Comparison of ENCODE assay signal across 40 cellular contexts in the genomic region with DNA sequence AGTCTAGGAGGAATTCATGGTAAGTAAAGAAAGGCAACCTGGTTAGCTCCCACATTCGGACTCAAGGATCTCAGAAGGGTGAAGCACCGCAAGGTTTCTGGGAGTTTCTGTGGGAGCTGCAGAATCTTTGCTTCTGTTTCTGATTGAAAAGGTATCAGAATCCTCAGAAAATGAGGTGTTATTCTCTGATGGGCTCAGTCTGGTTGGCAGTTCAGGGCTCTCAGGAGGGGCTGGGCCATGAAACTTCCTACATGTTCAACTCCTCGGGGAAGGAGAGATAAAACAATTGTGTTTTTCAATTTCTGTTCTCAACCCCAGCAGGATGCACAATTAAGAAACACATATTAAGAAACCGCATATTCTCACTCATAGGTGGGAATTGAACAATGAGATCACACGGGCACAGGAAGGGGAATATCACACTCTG. TPM values are rescaled to one million over a fixed set of nuclear protein-coding genes. Genes with fewer than 3 reads are reported as not detected.
DNase-seq lines count a peak whose midpoint lies in the region; ATAC-seq, FAIRE-seq and TF ChIP-seq lines count a peak whose summit lies in the region.
"Had no signal": no experiment of that assay in that cellular context is flagged by ENCODE, and none has a peak within 500 bp of the region (broad histone marks: within the 10 kb centered on the region; RNA-seq: fewer than 3 reads in every experiment).

No MANE protein-coding gene starts in this region.

- H3K79me2 ChIP-seq in hepatocyte: no peaks in the 10 kb centered on the region

- no peaks in the 10 kb centered on the region for H3K4me1 Mint-ChIP-seq in natural killer cell treated with Interleukin-12 subunit alpha and Interleukin-12 subunit beta and Interleukin-15 and Interleukin-18, amount 100 ng/mL, for 72 hours (ENCODE audit: low read depth in 2 of 2)
- no peaks in the 10 kb centered on the region for H3K4me1 Mint-ChIP-seq in natural killer cell
- H3K4me1 Mint-ChIP-seq in CD4-positive, alpha-beta T cell (ENCODE audit: low read depth): no peaks in the 10 kb centered on the region
- H3K4me1 Mint-ChIP-seq: activated naive CD8-positive, alpha-beta T cell treated with anti-CD3 and anti-CD28 coated beads, Interleukin-2, amount 10 ng/mL, durations not matched to agents 7 days and 5 days had no signal

- H3K9me3 Mint-ChIP-seq in natural killer cell treated with Interleukin-12 subunit alpha and Interleukin-12 subunit beta and Interleukin-15 and Interleukin-18, amount 100 ng/mL, for 72 hours: no peaks in the 10 kb centered on the region
- H3K9me3 Mint-ChIP-seq in natural killer cell: no peaks in the 10 kb centered on the region
- no peaks in the 10 kb centered on the region for H3K9me3 Mint-ChIP-seq in CD4-positive, alpha-beta T cell
- H3K9me3 Mint-ChIP-seq: activated naive CD8-positive, alpha-beta T cell treated with anti-CD3 and anti-CD28 coated beads, Interleukin-2, amount 10 ng/mL, durations not matched to agents 7 days and 5 days; T-helper 1 cell treated with Interleukin-12 subunit alpha and Interleukin-12 subunit beta and Interleukin-4 antibody, amounts not matched to agents 30 μg/mL and 1 μg/mL, for 36 hours had no signal

- WGBS in hepatocyte (ENCODE audit: low lambda C conversion rate, missing lambda C conversion rate): 84% methylated on average over 5 of the region's 5 CpGs
- 82 to 84% (median 84%) methylated on average over 5 of the region's 5 CpGs for WGBS in small intestine, 3 donors

- ATAC-seq in natural killer cell treated with Interleukin-12 subunit alpha and Interleukin-12 subunit beta and Interleukin-15 and Interleukin-18, amount 100 ng/mL, for 72 hours: no peak
- ATAC-seq in natural killer cell: no peak
- ATAC-seq in RWPE2 (ENCODE audit: low read depth): no peak
- no peak for ATAC-seq in CD4-positive, alpha-beta T cell (ENCODE audit: poor library complexity)
- no peak for ATAC-seq in GM19324 (IDR thresholded peaks at IDR 0.05; ENCODE audit: low FRiP score, unreplicated experiment)
- ATAC-seq: A549, gastroesophageal sphincter, mucosa of descending colon had no signal

- H3K27me3 ChIP-seq in RWPE2 (ENCODE audit: insufficient read depth, poor library complexity, severe bottlenecking) (no peaks in the 10 kb centered on the region), hepatocyte (no peaks in the 10 kb centered on the region), vagina (no peaks in the 10 kb centered on the region), small intestine (ENCODE audit: control insufficient read depth in 2 of 2, insufficient read depth in 2 of 2, low read length in 2 of 2) (no peaks in the 10 kb centered on the region)
- no peaks in the 10 kb centered on the region for H3K27me3 ChIP-seq in CD4-positive, alpha-beta T cell (ENCODE audit: control insufficient read depth, insufficient read depth, low read length)
- H3K27me3 ChIP-seq: ascending aorta, gastroesophageal sphincter, ovary, Peyer's patch, stomach, tibial nerve had no signal

- no peak overlapping the region for H3K4me3 Mint-ChIP-seq in natural killer cell treated with Interleukin-12 subunit alpha and Interleukin-12 subunit beta and Interleukin-15 and Interleukin-18, amount 100 ng/mL, for 72 hours
- no peak overlapping the region for H3K4me3 Mint-ChIP-seq in natural killer cell
- H3K4me3 Mint-ChIP-seq in CD4-positive, alpha-beta T cell: no peak overlapping the region
- H3K4me3 Mint-ChIP-seq: activated naive CD8-positive, alpha-beta T cell treated with anti-CD3 and anti-CD28 coated beads, Interleukin-2, amount 10 ng/mL, durations not matched to agents 7 days and 5 days; T-helper 1 cell treated with Interleukin-12 subunit alpha and Interleukin-12 subunit beta and Interleukin-4 antibody, amounts not matched to agents 30 μg/mL and 1 μg/mL, for 36 hours had no signal

- peak; percentile 60 for DNase-seq in natural killer cell treated with Interleukin-12 subunit alpha and Interleukin-12 subunit beta and Interleukin-15 and Interleukin-18, amount 100 ng/mL, for 72 hours (ENCODE audit: low spot score)
- DNase-seq in natural killer cell (no peak), RWPE2 (ENCODE audit: low spot score) (peak; percentile 21), hepatocyte (ENCODE audit: low spot score) (peak; percentile 3), vagina (ENCODE audit: extremely low spot score in 2 of 2) (peak; percentile 49 to 93), small intestine (no peak)
- DNase-seq in CD4-positive, alpha-beta T cell: no peak
- DNase-seq: activated CD4-positive, alpha-beta T cell treated with anti-CD3 and anti-CD28 coated beads for 4 hours; activated effector memory CD4-positive, alpha-beta T cell treated with anti-CD3 and anti-CD28 coated beads, Interleukin-2, amount 50 U/mL, for 16 hours; activated naive CD8-positive, alpha-beta T cell treated with anti-CD3 and anti-CD28 coated beads, Interleukin-2, amount 10 ng/mL, durations not matched to agents 7 days and 5 days; activated T-cell treated with anti-CD3 and anti-CD28 coated beads, Interleukin-2, amount 50 U/mL, for 1 hour; caudate nucleus; GF-D8; hippocampal formation; mucosa of descending colon; NCI-H1092 treated with DMSO at 0.1 percent for 48 hours; NCI-H187; NCI-H2171 treated with DMSO at 0.1 percent for 48 hours; NCI-H524; ovary; retina; stimulated activated CD4-positive, alpha-beta T cell treated with anti-CD3 and anti-CD28 coated beads, Interleukin-1b, Interleukin-23, amount 100 ng/mL, for 48 hours; stimulated activated CD8-positive, alpha-beta memory T cell treated with anti-CD3 and anti-CD28 coated beads, Interleukin-4, amount 100 ng/mL, for 48 hours; stomach had no signal

- TF ChIP-seq CTCF in natural killer cell (IDR thresholded peaks at IDR 0.05): no peak
- TF ChIP-seq CTCF in RWPE2 (IDR thresholded peaks at IDR 0.05; ENCODE audit: poor library complexity, severe bottlenecking): no peak
- TF ChIP-seq CTCF in hepatocyte (IDR thresholded peaks at IDR 0.05; ENCODE audit: poor library complexity): no peak
- TF ChIP-seq CTCF in vagina (IDR thresholded peaks at IDR 0.05): no peak
- TF ChIP-seq CTCF in CD4-positive, alpha-beta T cell (IDR thresholded peaks at IDR 0.05): no peak

- H3K27ac Mint-ChIP-seq in natural killer cell treated with Interleukin-12 subunit alpha and Interleukin-12 subunit beta and Interleukin-15 and Interleukin-18, amount 100 ng/mL, for 72 hours: no peak overlapping the region
- H3K27ac Mint-ChIP-seq in natural killer cell: no peak overlapping the region
- no peak overlapping the region for H3K27ac Mint-ChIP-seq in CD4-positive, alpha-beta T cell
- H3K27ac Mint-ChIP-seq: activated naive CD8-positive, alpha-beta T cell treated with anti-CD3 and anti-CD28 coated beads, Interleukin-2, amount 10 ng/mL, durations not matched to agents 7 days and 5 days; T-helper 1 cell treated with Interleukin-12 subunit alpha and Interleukin-12 subunit beta and Interleukin-4 antibody, amounts not matched to agents 30 μg/mL and 1 μg/mL, for 36 hours had no signal

- no peaks in the 10 kb centered on the region for H3K27me3 Mint-ChIP-seq in natural killer cell treated with Interleukin-12 subunit alpha and Interleukin-12 subunit beta and Interleukin-15 and Interleukin-18, amount 100 ng/mL, for 72 hours
- H3K27me3 Mint-ChIP-seq in natural killer cell (ENCODE audit: low read depth in 2 of 2): peaks cover 0 to 7% of the 10 kb centered on the region in 2 donors
- no peaks in the 10 kb centered on the region for H3K27me3 Mint-ChIP-seq in CD4-positive, alpha-beta T cell
- H3K27me3 Mint-ChIP-seq: activated naive CD8-positive, alpha-beta T cell treated with anti-CD3 and anti-CD28 coated beads, Interleukin-2, amount 10 ng/mL, durations not matched to agents 7 days and 5 days had no signal

- intact Hi-C loops in natural killer cell (cut with micrococcal nuclease): no loop called here
- intact Hi-C loops in vagina (cut with DNase I): no loop called here
- intact Hi-C loops in CD4-positive, alpha-beta T cell (cut with DNase I, micrococcal nuclease): no loop called here

- H3K27ac ChIP-seq in RWPE2 (ENCODE audit: poor library complexity, severe bottlenecking) (no peak overlapping the region), hepatocyte (no peak overlapping the region), vagina (no peak overlapping the region), small intestine (ENCODE audit: low read depth in 1 of 2, low read length in 1 of 2) (no peak overlapping the region)
- no peak overlapping the region for H3K27ac ChIP-seq in CD4-positive, alpha-beta T cell (ENCODE audit: low read depth, low read length)
- H3K27ac ChIP-seq: A549, ascending aorta, gastroesophageal sphincter, ovary, Peyer's patch, SJCRH30, stomach, tibial nerve had no signal

- no peaks in the 10 kb centered on the region for H3K9me3 ChIP-seq in RWPE2 (ENCODE audit: severe bottlenecking)
- no peaks in the 10 kb centered on the region for H3K9me3 ChIP-seq in hepatocyte (ENCODE audit: low read depth)
- H3K9me3 ChIP-seq in vagina: no peaks in the 10 kb centered on the region
- H3K9me3 ChIP-seq in small intestine (ENCODE audit: control insufficient read depth, low read depth): no peaks in the 10 kb centered on the region
- no peaks in the 10 kb centered on the region for H3K9me3 ChIP-seq in CD4-positive, alpha-beta T cell (ENCODE audit: control insufficient read depth, low read length)
- H3K9me3 ChIP-seq: A549, ascending aorta, gastroesophageal sphincter, mucosa of descending colon, ovary, Peyer's patch, SJCRH30, stomach, tibial nerve had no signal

- no peak overlapping the region for H3K4me3 ChIP-seq in RWPE2 (ENCODE audit: severe bottlenecking)
- no peak overlapping the region for H3K4me3 ChIP-seq in hepatocyte
- H3K4me3 ChIP-seq in vagina: no peak overlapping the region
- no peak overlapping the region for H3K4me3 ChIP-seq in small intestine (ENCODE audit: low read depth in 1 of 2, low read length in 2 of 2)
- H3K4me3 ChIP-seq: A549, ascending aorta, gastroesophageal sphincter, mucosa of descending colon, ovary, Peyer's patch, SJCRH30, smooth muscle cell, stomach, tibial nerve had no signal

- no peak overlapping the region for H2AFZ ChIP-seq in hepatocyte

- H3K4me1 ChIP-seq in RWPE2 (ENCODE audit: insufficient read depth, poor library complexity, severe bottlenecking) (no peaks in the 10 kb centered on the region), hepatocyte (ENCODE audit: insufficient read depth) (no peaks in the 10 kb centered on the region), vagina (no peaks in the 10 kb centered on the region), small intestine (ENCODE audit: control insufficient read depth in 2 of 2, insufficient read depth in 1 of 2, low read depth in 1 of 2, low read length in 1 of 2) (no peaks in the 10 kb centered on the region)
- H3K4me1 ChIP-seq: A549, ascending aorta, gastroesophageal sphincter, Peyer's patch, SJCRH30, stomach, tibial nerve had no signal

- CTCF ChIA-PET in CD4-positive, alpha-beta T cell (lab: Charles Lee): no interaction called here

- FAIRE-seq in small intestine (lab: Jason Lieb, UNC): no peak
- FAIRE-seq: A549, endometrium, GM18507, islet of Langerhans had no signal

- TF ChIP-seq POLR2A in vagina (IDR thresholded peaks at IDR 0.05): no peak

- H3K36me3 Mint-ChIP-seq in natural killer cell treated with Interleukin-12 subunit alpha and Interleukin-12 subunit beta and Interleukin-15 and Interleukin-18, amount 100 ng/mL, for 72 hours: no peaks in the 10 kb centered on the region
- H3K36me3 Mint-ChIP-seq in natural killer cell: no peaks in the 10 kb centered on the region
- H3K36me3 Mint-ChIP-seq in CD4-positive, alpha-beta T cell (ENCODE audit: low read depth): no peaks in the 10 kb centered on the region
- H3K36me3 Mint-ChIP-seq: activated naive CD8-positive, alpha-beta T cell treated with anti-CD3 and anti-CD28 coated beads, Interleukin-2, amount 10 ng/mL, durations not matched to agents 7 days and 5 days had no signal

- H3K4me2 ChIP-seq in hepatocyte: no peak overlapping the region
- H3K4me2 ChIP-seq: A549, smooth muscle cell had no signal

- H4K20me1 ChIP-seq in hepatocyte (ENCODE audit: insufficient read depth, poor library complexity, severe bottlenecking): no peaks in the 10 kb centered on the region

- H3K9me2 ChIP-seq in hepatocyte (replicated peaks; ENCODE audit: insufficient read depth): no peaks in the 10 kb centered on the region

- POLR2A ChIA-PET in CD4-positive, alpha-beta T cell (lab: Charles Lee): no interaction called here

- H3K36me3 ChIP-seq in RWPE2 (ENCODE audit: low read depth) (no peaks in the 10 kb centered on the region), hepatocyte (replicated peaks; ENCODE audit: insufficient read depth, low read depth) (no peaks in the 10 kb centered on the region), vagina (no peaks in the 10 kb centered on the region), small intestine (ENCODE audit: control insufficient read depth in 2 of 2, insufficient read depth in 2 of 2, low read length in 2 of 2) (no peaks in the 10 kb centered on the region)
- H3K36me3 ChIP-seq: ascending aorta, gastroesophageal sphincter, ovary, Peyer's patch, SJCRH30, stomach, tibial nerve had no signal

RNA-seq across cellular contexts. Expression of gene OR2A7, which starts 9.1 kb away (rescaled TPM):
- total RNA-seq in natural killer cell treated with Interleukin-12 subunit alpha and Interleukin-12 subunit beta and Interleukin-15 and Interleukin-18, amount 100 ng/mL, for 72 hours: not detected
- total RNA-seq in natural killer cell: 1 to 10 TPM in 1 of 3 donors, under 1 TPM in 1, not detected in 1; 0.73 to 1.4 TPM
- total RNA-seq in hepatocyte: 3.3 and 6.2 TPM in 2 replicates
- 1.6 and 1.9 TPM in 2 replicates for polyA plus RNA-seq in hepatocyte
- 7.4 TPM for total RNA-seq in vagina
- polyA plus RNA-seq in small intestine: 1 to 10 TPM; 2.7 to 3.4 (median 2.8) TPM
- total RNA-seq in CD4-positive, alpha-beta T cell: 1 to 10 TPM; 5.4 to 5.6 TPM
- total RNA-seq: LHCN-M2, SJCRH30 had no signal
- polyA plus RNA-seq: A549, neural cell had no signal

RNA-seq across cellular contexts. Expression of gene CTAGE8, which starts 13.6 kb away (rescaled TPM):
- under 1 TPM in 1 of 2 donors, not detected in 1; 0.31 TPM for total RNA-seq in natural killer cell treated with Interleukin-12 subunit alpha and Interleukin-12 subunit beta and Interleukin-15 and Interleukin-18, amount 100 ng/mL, for 72 hours
- total RNA-seq in natural killer cell (under 1 TPM in 2 of 3 donors, not detected in 1; 0.33 to 0.66 TPM), hepatocyte (2.5 and 5.2 TPM in 2 replicates), vagina (0.98 TPM)
- polyA plus RNA-seq in hepatocyte (2.8 and 3.6 TPM in 2 replicates), small intestine (1 to 10 TPM in 2 of 3 donors, not detected in 1; 2.6 to 6.0 TPM)
- total RNA-seq in CD4-positive, alpha-beta T cell: under 1 TPM; 0.17 to 0.30 TPM
- total RNA-seq: ascending aorta, SJCRH30 had no signal
- polyA plus RNA-seq: neural cell had no signal

RNA-seq across cellular contexts. Expression of gene OR2A42, which starts 16.1 kb away (rescaled TPM):
- total RNA-seq in natural killer cell treated with Interleukin-12 subunit alpha and Interleukin-12 subunit beta and Interleukin-15 and Interleukin-18, amount 100 ng/mL, for 72 hours: not detected
- total RNA-seq in natural killer cell: not detected
- total RNA-seq in hepatocyte: 0.10 TPM in 1 of 2 replicates, not detected in the other
- polyA plus RNA-seq in hepatocyte: 0.46 TPM in 1 of 2 replicates, not detected in the other
- not detected for total RNA-seq in vagina
- under 1 TPM in 1 of 3 donors, not detected in 2; 0.03 TPM for polyA plus RNA-seq in small intestine
- total RNA-seq in CD4-positive, alpha-beta T cell: not detected
- total RNA-seq: activated CD8-positive, alpha-beta memory T cell treated with anti-CD3 and anti-CD28 coated beads for 36 hours; activated naive CD8-positive, alpha-beta T cell treated with anti-CD3 and anti-CD28 coated beads, Interleukin-2, amount 10 ng/mL, durations not matched to agents 7 days and 5 days; ascending aorta; LHCN-M2; Peyer's patch; SJCRH30; tibial nerve had no signal
- polyA plus RNA-seq: A549, BJ, neural cell, smooth muscle cell, stomach had no signal

RNA-seq across cellular contexts. Expression of gene OR2A1, which starts 56.7 kb away (rescaled TPM):
- total RNA-seq in natural killer cell treated with Interleukin-12 subunit alpha and Interleukin-12 subunit beta and Interleukin-15 and Interleukin-18, amount 100 ng/mL, for 72 hours: not detected
- total RNA-seq in natural killer cell (not detected), hepatocyte (0.32 TPM in 1 of 2 replicates, not detected in the other), vagina (0.25 TPM)
- polyA plus RNA-seq in hepatocyte (0.06 and 0.22 TPM in 2 replicates), small intestine (under 1 TPM in 1 of 3 donors, not detected in 2; 0.04 TPM)
- total RNA-seq in CD4-positive, alpha-beta T cell: under 1 TPM; 0.11 to 0.19 TPM
- total RNA-seq: activated CD8-positive, alpha-beta memory T cell treated with anti-CD3 and anti-CD28 coated beads for 36 hours; ascending aorta; LHCN-M2; mucosa of descending colon; Peyer's patch; SJCRH30; smooth muscle cell had no signal
- polyA plus RNA-seq: A549, neural cell, smooth muscle cell had no signal

RNA-seq across cellular contexts. Expression of gene ARHGEF35, which starts 59.9 kb away (rescaled TPM):
- total RNA-seq in natural killer cell treated with Interleukin-12 subunit alpha and Interleukin-12 subunit beta and Interleukin-15 and Interleukin-18, amount 100 ng/mL, for 72 hours: 1 to 10 TPM in 1 of 2 donors, not detected in 1; 1.2 TPM
- total RNA-seq in natural killer cell: 1 to 10 TPM in 2 of 3 donors, under 1 TPM in 1; 0.50 to 2.4 (median 1.2) TPM
- total RNA-seq in hepatocyte: 14.5 and 17.1 TPM in 2 replicates
- 16.4 and 19.3 TPM in 2 replicates for polyA plus RNA-seq in hepatocyte
- total RNA-seq in vagina: 8.3 TPM
- 10 to 100 TPM; 23.6 to 46.1 (median 38.6) TPM for polyA plus RNA-seq in small intestine
- total RNA-seq in CD4-positive, alpha-beta T cell: 1 to 10 TPM; 2.0 to 3.2 TPM
- total RNA-seq: SJCRH30 had no signal
- polyA plus RNA-seq: neural cell had no signal

Comparison
In these comparisons a context has a peak if more than half of its experiments do, and no peak if none do; other contexts are left out.
1. DNase-seq: peak in natural killer cell treated with Interleukin-12 subunit alpha and Interleukin-12 subunit beta and Interleukin-15 and Interleukin-18, amount 100 ng/mL, for 72 hours (single experiment), RWPE2 (single experiment), hepatocyte (single experiment) and vagina (2 of 2); none in natural killer cell (single experiment), small intestine (single experiment) and CD4-positive, alpha-beta T cell (0 of 10).